1 cellular context compared by ENCODE assay signal in genomic region chr12:1807489-1807888, GRCh38.
A peak's percentile ranks its signal among the peaks of the same experiment; 100 is the strongest.
TF ChIP-seq lines count a peak whose summit lies in the region.

No MANE protein-coding gene starts in this region.

TF ChIP-seq in HepG2, 621 proteins besides CTCF, POLR2A, EP300 and RAD21:
- TF ChIP-seq POLR2G (IDR thresholded peaks at IDR 0.05; ENCODE audit: low read depth, low read length) (no peak), AGO2 (optimal IDR thresholded peaks at IDR 0.05; ENCODE audit: low read depth, low read length) (peak; percentile 42), FOXO4 (CRISPR knock-in tag; conservative IDR thresholded peaks at IDR 0.05) (0 out of 2 replicates have a peak, but pooled peaks have one; percentile 90), ZNF777 (CRISPR knock-in tag; IDR thresholded peaks at IDR 0.05) (no peak), ZNF768 (CRISPR knock-in tag; IDR thresholded peaks at IDR 0.05) (peak; percentile 14; the same call in 1 of the 2 replicates), KDM5B (CRISPR knock-in tag; IDR thresholded peaks at IDR 0.05; ENCODE audit: borderline replicate concordance) (0 out of 2 replicates have a peak, but pooled peaks have one; percentile 31)
TF ChIP-seq in HepG2: peak in this region for 4.
